Comparison of ENCODE assay signal across 8 cellular contexts in the genomic region with DNA sequence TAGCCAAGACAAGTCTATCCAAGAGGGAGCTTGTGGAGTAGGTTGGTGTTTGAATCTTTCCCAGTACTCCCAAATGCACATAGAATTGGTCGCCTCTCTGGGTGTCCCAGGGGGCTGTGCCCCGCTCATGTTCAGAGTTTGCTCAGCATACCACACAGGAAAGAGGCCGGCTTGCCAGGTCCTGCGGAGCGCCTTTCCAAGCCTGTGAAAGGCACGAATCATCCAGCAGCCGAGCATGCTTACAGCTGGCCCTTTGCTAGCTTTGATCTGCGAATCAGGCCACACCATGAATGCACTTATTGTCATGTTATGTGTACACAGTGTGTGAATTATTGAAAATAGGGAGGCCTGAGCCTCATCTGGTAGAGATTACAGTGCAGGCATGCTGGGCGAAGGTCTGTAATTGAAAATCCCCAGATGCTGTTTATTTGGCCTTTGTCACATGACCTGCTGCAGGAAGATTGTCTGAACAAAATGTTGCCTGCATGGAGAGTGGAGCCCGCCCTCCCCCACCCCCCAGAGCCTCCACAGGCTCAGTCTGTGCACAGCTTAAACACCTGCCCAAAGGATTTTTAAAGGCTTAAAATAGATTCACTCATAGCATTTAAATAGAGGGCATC.
DNase-seq lines count a peak whose midpoint lies in the region; ATAC-seq and TF ChIP-seq lines count a peak whose summit lies in the region.

No MANE protein-coding gene starts in this region.

- TF ChIP-seq EP300 in sigmoid colon (IDR thresholded peaks at IDR 0.05), result no peak

- intact Hi-C loops in sigmoid colon (cut with DNase I), result no loop called here

- no peak for ATAC-seq in HG02938 (IDR thresholded peaks at IDR 0.05; ENCODE audit: unreplicated experiment)

- H3K27ac ChIP-seq in HEK293 (ENCODE audit: extremely low read depth, low read depth, low read length) (peak overlapping the region; percentile 57; the same call in 1 of the 2 replicates), sigmoid colon (peak overlapping the region; percentile 15 to 83 (median 73))

- H3K36me3 ChIP-seq in HEK293 (ENCODE audit: control insufficient read depth in 2 of 2, insufficient read depth in 1 of 2, low read length in 2 of 2) (no peaks in the 10 kb centered on the region), sigmoid colon (no peaks in the 10 kb centered on the region)

- no peaks in the 10 kb centered on the region for H3K27me3 ChIP-seq in sigmoid colon

- POLR2A ChIA-PET in HEK293 (lab: Yijun Ruan, JAX), result no interaction called here

- TF ChIP-seq CTCF in HEK293 (tag by site-specific recombination; IDR thresholded peaks at IDR 0.05) (no peak), sigmoid colon (IDR thresholded peaks at IDR 0.05) (no peak)

- no peak for TF ChIP-seq POLR2A in sigmoid colon (IDR thresholded peaks at IDR 0.05)

- H3K9me3 ChIP-seq in HEK293 (ENCODE audit: control insufficient read depth, insufficient read depth, low read depth, low read length), result no peaks in the 10 kb centered on the region
- H3K9me3 ChIP-seq in sigmoid colon, result no peaks in the 10 kb centered on the region

- 13 to 56% methylated on average over 10 of the region's 10 CpGs for WGBS in sigmoid colon, 2 donors

- DNase-seq in NCI-H82 treated with DMSO at 0.1 percent for 48 hours (lab: John Stamatoyannopoulos, UW; ENCODE audit: unreplicated experiment), result peak; percentile 90
- DNase-seq in globus pallidus (ENCODE audit: low spot score), result peak; percentile 49
- DNase-seq in sigmoid colon, result peak; percentile 79
- DNase-seq in middle frontal gyrus (ENCODE audit: extremely low spot score, low spot score), result no peak
- no peak for DNase-seq in GM19240 (ENCODE audit: insufficient read length, low spot score)
- DNase-seq in SIG-M5 (lab: John Stamatoyannopoulos, UW), result no peak

- no peak overlapping the region for H3K4me3 ChIP-seq in HEK293 (ENCODE audit: low read depth, low read length)
- no peak overlapping the region for H3K4me3 ChIP-seq in sigmoid colon

- CTCF ChIA-PET in HEK293 (lab: Yijun Ruan, JAX), result interaction anchor here (0.6 kb wide), 2 partner anchors 43 to 1563 kb away, joined by 3 to 5 read pairs; no protein-coding TSS in a partner anchor

- H3K4me1 ChIP-seq in HEK293 (ENCODE audit: control insufficient read depth, insufficient read depth, low read length) (peaks cover 6% of the 10 kb centered on the region), sigmoid colon (peaks cover 0 to 76% (median 68%) of the 10 kb centered on the region in 4 donors)

TF ChIP-seq in HEK293, 187 proteins besides CTCF, POLR2A, EP300 and RAD21 (continues in another document):
- no peak for TF ChIP-seq ZEB2 (tag by site-specific recombination; IDR thresholded peaks at IDR 0.05)
- TF ChIP-seq, protein P1, sequence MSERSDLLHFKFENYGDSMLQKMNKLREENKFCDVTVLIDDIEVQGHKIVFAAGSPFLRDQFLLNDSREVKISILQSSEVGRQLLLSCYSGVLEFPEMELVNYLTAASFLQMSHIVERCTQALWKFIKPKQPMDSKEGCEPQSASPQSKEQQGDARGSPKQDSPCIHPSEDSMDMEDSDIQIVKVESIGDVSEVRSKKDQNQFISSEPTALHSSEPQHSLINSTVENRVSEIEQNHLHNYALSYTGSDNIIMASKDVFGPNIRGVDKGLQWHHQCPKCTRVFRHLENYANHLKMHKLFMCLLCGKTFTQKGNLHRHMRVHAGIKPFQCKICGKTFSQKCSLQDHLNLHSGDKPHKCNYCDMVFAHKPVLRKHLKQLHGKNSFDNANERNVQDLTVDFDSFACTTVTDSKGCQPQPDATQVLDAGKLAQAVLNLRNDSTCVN (tag by site-specific recombination; optimal IDR thresholded peaks at IDR 0.05), result no peak
- TF ChIP-seq ZIC2 (tag by site-specific recombination; IDR thresholded peaks at IDR 0.05), result peak; percentile 91
- no peak for TF ChIP-seq ZNF138 (tag by site-specific recombination; IDR thresholded peaks at IDR 0.05; ENCODE audit: borderline replicate concordance)
- no peak for TF ChIP-seq ZNF394 (tag by site-specific recombination; IDR thresholded peaks at IDR 0.05; ENCODE audit: borderline replicate concordance)
- TF ChIP-seq BCL11B (tag by site-specific recombination; IDR thresholded peaks at IDR 0.05; ENCODE audit: low read depth), result no peak
- TF ChIP-seq SP7 (tag by site-specific recombination; IDR thresholded peaks at IDR 0.05), result peak; percentile 91
- TF ChIP-seq ZNF274 (IDR thresholded peaks at IDR 0.05; ENCODE audit: low read length), result no peak
- no peak for TF ChIP-seq ZNF274 (tag by site-specific recombination; IDR thresholded peaks at IDR 0.05; ENCODE audit: borderline replicate concordance)
- no peak for TF ChIP-seq YY1 (tag by site-specific recombination; IDR thresholded peaks at IDR 0.05)
- TF ChIP-seq ZBTB48 (tag by site-specific recombination; IDR thresholded peaks at IDR 0.05), result no peak
- no peak for TF ChIP-seq ZNF837 (tag by site-specific recombination; IDR thresholded peaks at IDR 0.05)
- TF ChIP-seq ZNF670 (tag by site-specific recombination; IDR thresholded peaks at IDR 0.05; ENCODE audit: low read depth), result no peak
- TF ChIP-seq, protein P2, sequence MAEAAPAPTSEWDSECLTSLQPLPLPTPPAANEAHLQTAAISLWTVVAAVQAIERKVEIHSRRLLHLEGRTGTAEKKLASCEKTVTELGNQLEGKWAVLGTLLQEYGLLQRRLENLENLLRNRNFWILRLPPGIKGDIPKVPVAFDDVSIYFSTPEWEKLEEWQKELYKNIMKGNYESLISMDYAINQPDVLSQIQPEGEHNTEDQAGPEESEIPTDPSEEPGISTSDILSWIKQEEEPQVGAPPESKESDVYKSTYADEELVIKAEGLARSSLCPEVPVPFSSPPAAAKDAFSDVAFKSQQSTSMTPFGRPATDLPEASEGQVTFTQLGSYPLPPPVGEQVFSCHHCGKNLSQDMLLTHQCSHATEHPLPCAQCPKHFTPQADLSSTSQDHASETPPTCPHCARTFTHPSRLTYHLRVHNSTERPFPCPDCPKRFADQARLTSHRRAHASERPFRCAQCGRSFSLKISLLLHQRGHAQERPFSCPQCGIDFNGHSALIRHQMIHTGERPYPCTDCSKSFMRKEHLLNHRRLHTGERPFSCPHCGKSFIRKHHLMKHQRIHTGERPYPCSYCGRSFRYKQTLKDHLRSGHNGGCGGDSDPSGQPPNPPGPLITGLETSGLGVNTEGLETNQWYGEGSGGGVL (tag by site-specific recombination; IDR thresholded peaks at IDR 0.05), result no peak
- TF ChIP-seq ZNF76 (tag by site-specific recombination; IDR thresholded peaks at IDR 0.05; ENCODE audit: borderline replicate concordance, low read depth), result no peak
- no peak for TF ChIP-seq SCRT2 (tag by site-specific recombination; IDR thresholded peaks at IDR 0.05)
- TF ChIP-seq, protein P3, sequence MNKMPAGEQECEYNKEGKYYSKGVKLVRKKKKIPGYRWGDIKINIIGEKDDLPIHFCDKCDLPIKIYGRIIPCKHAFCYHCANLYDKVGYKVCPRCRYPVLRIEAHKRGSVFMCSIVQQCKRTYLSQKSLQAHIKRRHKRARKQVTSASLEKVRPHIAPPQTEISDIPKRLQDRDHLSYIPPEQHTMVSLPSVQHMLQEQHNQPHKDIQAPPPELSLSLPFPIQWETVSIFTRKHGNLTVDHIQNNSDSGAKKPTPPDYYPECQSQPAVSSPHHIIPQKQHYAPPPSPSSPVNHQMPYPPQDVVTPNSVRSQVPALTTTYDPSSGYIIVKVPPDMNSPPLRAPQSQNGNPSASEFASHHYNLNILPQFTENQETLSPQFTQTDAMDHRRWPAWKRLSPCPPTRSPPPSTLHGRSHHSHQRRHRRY (tag by site-specific recombination; IDR thresholded peaks at IDR 0.05), result no peak
- no peak; the same call in 1 of the 2 replicates for TF ChIP-seq GLI2 (tag by site-specific recombination; IDR thresholded peaks at IDR 0.05; ENCODE audit: borderline replicate concordance, low read depth)
- TF ChIP-seq, protein P4, sequence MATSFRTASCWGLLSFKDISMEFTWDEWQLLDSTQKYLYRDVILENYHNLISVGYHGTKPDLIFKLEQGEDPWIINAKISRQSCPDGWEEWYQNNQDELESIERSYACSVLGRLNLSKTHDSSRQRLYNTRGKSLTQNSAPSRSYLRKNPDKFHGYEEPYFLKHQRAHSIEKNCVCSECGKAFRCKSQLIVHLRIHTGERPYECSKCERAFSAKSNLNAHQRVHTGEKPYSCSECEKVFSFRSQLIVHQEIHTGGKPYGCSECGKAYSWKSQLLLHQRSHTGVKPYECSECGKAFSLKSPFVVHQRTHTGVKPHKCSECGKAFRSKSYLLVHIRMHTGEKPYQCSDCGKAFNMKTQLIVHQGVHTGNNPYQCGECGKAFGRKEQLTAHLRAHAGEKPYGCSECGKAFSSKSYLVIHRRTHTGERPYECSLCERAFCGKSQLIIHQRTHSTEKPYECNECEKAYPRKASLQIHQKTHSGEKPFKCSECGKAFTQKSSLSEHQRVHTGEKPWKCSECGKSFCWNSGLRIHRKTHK (tag by site-specific recombination; IDR thresholded peaks at IDR 0.05), result no peak
- TF ChIP-seq ZNF10 (tag by site-specific recombination; IDR thresholded peaks at IDR 0.05), result no peak
- no peak for TF ChIP-seq ZNF19 (tag by site-specific recombination; IDR thresholded peaks at IDR 0.05; ENCODE audit: low read depth)
- no peak for TF ChIP-seq ZNF792 (tag by site-specific recombination; IDR thresholded peaks at IDR 0.05)
- peak; percentile 92 for TF ChIP-seq TCF7L2 (IDR thresholded peaks at IDR 0.05; ENCODE audit: borderline replicate concordance, low read depth, low read length)
- TF ChIP-seq, protein P5, sequence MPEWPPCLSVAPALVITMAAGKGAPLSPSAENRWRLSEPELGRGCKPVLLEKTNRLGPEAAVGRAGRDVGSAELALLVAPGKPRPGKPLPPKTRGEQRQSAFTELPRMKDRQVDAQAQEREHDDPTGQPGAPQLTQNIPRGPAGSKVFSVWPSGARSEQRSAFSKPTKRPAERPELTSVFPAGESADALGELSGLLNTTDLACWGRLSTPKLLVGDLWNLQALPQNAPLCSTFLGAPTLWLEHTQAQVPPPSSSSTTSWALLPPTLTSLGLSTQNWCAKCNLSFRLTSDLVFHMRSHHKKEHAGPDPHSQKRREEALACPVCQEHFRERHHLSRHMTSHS (tag by site-specific recombination; IDR thresholded peaks at IDR 0.05), result no peak
- no peak for TF ChIP-seq ZNF248 (tag by site-specific recombination; IDR thresholded peaks at IDR 0.05)
- no peak for TF ChIP-seq ZFHX2 (tag by site-specific recombination; conservative IDR thresholded peaks at IDR 0.05)
- TF ChIP-seq, protein P6, sequence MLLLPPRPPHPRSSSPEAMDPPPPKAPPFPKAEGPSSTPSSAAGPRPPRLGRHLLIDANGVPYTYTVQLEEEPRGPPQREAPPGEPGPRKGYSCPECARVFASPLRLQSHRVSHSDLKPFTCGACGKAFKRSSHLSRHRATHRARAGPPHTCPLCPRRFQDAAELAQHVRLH (tag by site-specific recombination; IDR thresholded peaks at IDR 0.05), result no peak
- TF ChIP-seq ZNF112 (tag by site-specific recombination; IDR thresholded peaks at IDR 0.05), result no peak
- no peak for TF ChIP-seq ZNF335 (tag by site-specific recombination; conservative IDR thresholded peaks at IDR 0.05)

Comparison
In these comparisons a context has a peak if more than half of its experiments do, and no peak if none do; other contexts are left out.
1. DNase-seq: peak in NCI-H82 treated with DMSO at 0.1 percent for 48 hours (single experiment), globus pallidus (single experiment) and sigmoid colon (single experiment); none in middle frontal gyrus (single experiment), GM19240 (single experiment) and SIG-M5 (single experiment).